ENCODE assay signal across 23 cellular contexts in genomic region chr7:141268614-141269013, GRCh38.
"Had no signal": no experiment of that assay in that cellular context is flagged by ENCODE, and none has a peak within 500 bp of the region (broad histone marks: within the 10 kb centered on the region; RNA-seq: fewer than 3 reads in every experiment).

No MANE protein-coding gene starts in this region.

- DNase-seq: activated B cell treated with CpG ODN at 0.5 μM for 24 hours; activated gamma-delta T cell; activated naive CD4-positive, alpha-beta T cell treated with anti-CD3 and anti-CD28 coated beads, Interleukin-2, amount 10 ng/mL, durations not matched to agents 7 days and 5 days; activated naive CD8-positive, alpha-beta T cell treated with anti-CD3 and anti-CD28 coated beads, Interleukin-2, amount 10 ng/mL, durations not matched to agents 7 days and 5 days; activated T-cell treated with anti-CD3 and anti-CD28 coated beads, Interleukin-2, amount 50 U/mL, for 1 hour; cerebellar nuclear complex; dorsolateral prefrontal cortex; effector memory CD4-positive, alpha-beta T cell; left lung; mesendoderm; stimulated activated CD4-positive, alpha-beta T cell treated with anti-CD3 and anti-CD28 coated beads, Interleukin-2, amount 100 ng/mL, for 48 hours; stimulated activated naive CD4-positive, alpha-beta T cell treated with Interleukin-2 at 50 U/mL for 16 hours; transverse colon had no signal

- H3K4me1 Mint-ChIP-seq: activated B cell treated with CpG ODN at 0.5 μM for 24 hours had no signal

- H3K27ac Mint-ChIP-seq: activated B cell treated with CpG ODN at 0.5 μM for 24 hours; activated naive CD4-positive, alpha-beta T cell treated with anti-CD3 and anti-CD28 coated beads, Interleukin-2, amount 10 ng/mL, durations not matched to agents 7 days and 5 days; activated naive CD8-positive, alpha-beta T cell treated with anti-CD3 and anti-CD28 coated beads, Interleukin-2, amount 10 ng/mL, durations not matched to agents 7 days and 5 days; activated T-helper 1 cell treated with anti-CD3 and anti-CD28 coated beads, Interleukin-12 subunit alpha, Interleukin-12 subunit beta, Interleukin-2, Interleukin-4 antibody, amounts not matched to agents 30 ng/mL and 10 ng/mL and 1 ng/mL, durations not matched to agents 14 hours and 24 hours and 36 hours; natural killer cell treated with Interleukin-12 subunit alpha and Interleukin-12 subunit beta and Interleukin-15 and Interleukin-18, amount 100 ng/mL, for 72 hours had no signal

- H3K27me3 ChIP-seq: ascending aorta, cardiac muscle cell, dorsolateral prefrontal cortex, left lung, right atrium auricular region, transverse colon had no signal

- H3K27me3 Mint-ChIP-seq: activated B cell treated with CpG ODN at 0.5 μM for 24 hours; activated naive CD8-positive, alpha-beta T cell treated with anti-CD3 and anti-CD28 coated beads, Interleukin-2, amount 10 ng/mL, durations not matched to agents 7 days and 5 days; brain had no signal

- H3K36me3 ChIP-seq: ascending aorta, cardiac muscle cell, left lung, right atrium auricular region, transverse colon had no signal

- H3K27ac ChIP-seq: ascending aorta, cardiac muscle cell, coronary artery, dorsolateral prefrontal cortex, left lung, right atrium auricular region, transverse colon had no signal

- H3K36me3 Mint-ChIP-seq: activated naive CD4-positive, alpha-beta T cell treated with anti-CD3 and anti-CD28 coated beads, Interleukin-2, amount 10 ng/mL, durations not matched to agents 7 days and 5 days; activated naive CD8-positive, alpha-beta T cell treated with anti-CD3 and anti-CD28 coated beads, Interleukin-2, amount 10 ng/mL, durations not matched to agents 7 days and 5 days; brain; natural killer cell treated with Interleukin-12 subunit alpha and Interleukin-12 subunit beta and Interleukin-15 and Interleukin-18, amount 100 ng/mL, for 72 hours had no signal

- H3K9me3 ChIP-seq: ascending aorta, left lung, right atrium auricular region, transverse colon had no signal

- ATAC-seq: left lung; natural killer cell treated with Interleukin-12 subunit alpha and Interleukin-12 subunit beta and Interleukin-15 and Interleukin-18, amount 100 ng/mL, for 72 hours had no signal

- H3K4me3 Mint-ChIP-seq: activated B cell treated with CpG ODN at 0.5 μM for 24 hours; activated naive CD4-positive, alpha-beta T cell treated with anti-CD3 and anti-CD28 coated beads, Interleukin-2, amount 10 ng/mL, durations not matched to agents 7 days and 5 days; activated naive CD8-positive, alpha-beta T cell treated with anti-CD3 and anti-CD28 coated beads, Interleukin-2, amount 10 ng/mL, durations not matched to agents 7 days and 5 days; activated T-helper 1 cell treated with anti-CD3 and anti-CD28 coated beads, Interleukin-12 subunit alpha, Interleukin-12 subunit beta, Interleukin-2, Interleukin-4 antibody, amounts not matched to agents 30 ng/mL and 10 ng/mL and 1 ng/mL, durations not matched to agents 14 hours and 24 hours and 36 hours; brain; natural killer cell treated with Interleukin-12 subunit alpha and Interleukin-12 subunit beta and Interleukin-15 and Interleukin-18, amount 100 ng/mL, for 72 hours had no signal

- FAIRE-seq: frontal cortex, islet of Langerhans had no signal

- H3K4me1 ChIP-seq: ascending aorta, left lung, right atrium auricular region, transverse colon had no signal

- H3K9me3 Mint-ChIP-seq: activated B cell treated with CpG ODN at 0.5 μM for 24 hours; activated naive CD4-positive, alpha-beta T cell treated with anti-CD3 and anti-CD28 coated beads, Interleukin-2, amount 10 ng/mL, durations not matched to agents 7 days and 5 days; activated naive CD8-positive, alpha-beta T cell treated with anti-CD3 and anti-CD28 coated beads, Interleukin-2, amount 10 ng/mL, durations not matched to agents 7 days and 5 days; brain had no signal

- H3K4me3 ChIP-seq: ascending aorta, cardiac muscle cell, coronary artery, dorsolateral prefrontal cortex, left lung, lung, right atrium auricular region, transverse colon had no signal
